Comparison of ENCODE assay signal across 16 cellular contexts in the genomic region with DNA sequence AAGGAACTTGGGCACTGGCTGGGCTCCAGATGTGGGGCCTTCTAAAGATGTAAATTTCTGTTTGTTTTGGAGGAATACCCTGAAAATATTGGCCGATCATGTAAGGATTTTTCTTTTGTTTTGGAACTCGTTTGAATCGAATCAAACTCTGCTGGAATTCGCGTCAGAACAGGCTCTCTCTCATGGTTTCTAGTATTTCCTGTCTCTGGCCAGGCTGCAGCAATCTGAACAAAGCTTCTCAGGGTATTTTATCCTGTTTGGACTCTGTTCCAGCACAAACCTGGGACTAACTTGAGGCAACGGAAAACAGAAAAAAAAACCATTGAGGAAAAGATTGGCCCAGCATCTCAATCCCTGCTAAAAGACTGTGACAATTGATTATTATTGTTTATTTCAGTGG.
DNase-seq lines count a peak whose midpoint lies in the region; ATAC-seq, FAIRE-seq and TF ChIP-seq lines count a peak whose summit lies in the region.
"Had no signal": no experiment of that assay in that cellular context is flagged by ENCODE, and none has a peak within 500 bp of the region (broad histone marks: within the 10 kb centered on the region; RNA-seq: fewer than 3 reads in every experiment).

No MANE protein-coding gene starts in this region.

- H3K27me3 ChIP-seq in ascending aorta (no peaks in the 10 kb centered on the region), endothelial cell of umbilical vein (ENCODE audit: control insufficient read depth in 2 of 2, insufficient read depth in 2 of 2, low read length in 2 of 2) (peaks cover 5% of the 10 kb centered on the region in 2 experiments), spleen (replicated peaks in 1 of 7) (no peaks in the 10 kb centered on the region), tibial artery (no peaks in the 10 kb centered on the region)
- H3K27me3 ChIP-seq: vagina had no signal

- H2AFZ ChIP-seq in endothelial cell of umbilical vein (ENCODE audit: low read depth, low read length): peak overlapping the region; percentile 74

- no peaks in the 10 kb centered on the region for H3K79me2 ChIP-seq in endothelial cell of umbilical vein (ENCODE audit: control insufficient read depth, insufficient read depth, low read length)

- TF ChIP-seq POLR2A in endothelial cell of umbilical vein (IDR thresholded peaks at IDR 0.05; ENCODE audit: low read depth, low read length) (no peak), spleen (IDR thresholded peaks at IDR 0.05) (no peak)

- H3K9me1 ChIP-seq in endothelial cell of umbilical vein (replicated peaks; ENCODE audit: control insufficient read depth, extremely low read depth, insufficient read depth, low read length): no peaks in the 10 kb centered on the region

- H3K27ac ChIP-seq in ascending aorta: peak overlapping the region in 1 of 2 donors; percentile 70
- H3K27ac ChIP-seq in endothelial cell of umbilical vein (ENCODE audit: insufficient read depth, low read depth, low read length): no peak overlapping the region
- peak overlapping the region in 6 of 8 donors; percentile 45 to 78 (median 60) for H3K27ac ChIP-seq in spleen
- H3K27ac ChIP-seq in tibial artery: peak overlapping the region in 1 of 2 donors; percentile 30
- H3K27ac ChIP-seq: C4-2B, psoas muscle, vagina had no signal

- WGBS in spleen, 5 donors: 47 to 71% (median 47%) methylated on average over 6 of the region's 6 CpGs

- CTCF ChIA-PET in endothelial cell of umbilical vein (lab: Charles Lee): interaction anchor here (1.6 kb wide), 1 partner anchor 340 kb away, joined by 8 read pairs; no protein-coding TSS in a partner anchor

- H3K9ac ChIP-seq in endothelial cell of umbilical vein (replicated peaks; ENCODE audit: extremely low read depth, insufficient read depth, low read length): no peak overlapping the region

- no peak for ATAC-seq in GM18511 (IDR thresholded peaks at IDR 0.05; ENCODE audit: unreplicated experiment)
- ATAC-seq: activated T-cell treated with anti-CD3 and anti-CD28 coated beads, Interleukin-2, amount 50 U/mL, for 4 hours; psoas muscle had no signal

- TF ChIP-seq CTCF in ascending aorta (IDR thresholded peaks at IDR 0.05): no peak
- no peak for TF ChIP-seq CTCF in endothelial cell of umbilical vein (IDR thresholded peaks at IDR 0.05; ENCODE audit: extremely low read depth in 1 of 2, insufficient read depth in 1 of 2, low read depth in 1 of 2, low read length in 2 of 2)
- TF ChIP-seq CTCF in spleen (IDR thresholded peaks at IDR 0.05 in 8 of 11, conservative IDR thresholded peaks at IDR 0.05 in 3 of 11): no peak
- TF ChIP-seq CTCF in tibial artery (IDR thresholded peaks at IDR 0.05): no peak

- intact Hi-C loops in ascending aorta (cut with DNase I) (no loop called here), endothelial cell of umbilical vein (cut with micrococcal nuclease) (no loop called here), spleen (cut with DNase I; ENCODE audit: low total_unique reads) (no loop called here), tibial artery (cut with DNase I; ENCODE audit: low total_unique reads) (no loop called here)

- dilution Hi-C loops in endothelial cell of umbilical vein (cut with MboI; ENCODE audit: extremely low pct_ligation_motif_present, low sequenced_read_pairs): no loop called here

- FAIRE-seq in endothelial cell of umbilical vein (lab: Jason Lieb, UNC): peak; percentile 69
- FAIRE-seq: colon had no signal

- no peaks in the 10 kb centered on the region for H3K36me3 ChIP-seq in ascending aorta
- no peaks in the 10 kb centered on the region for H3K36me3 ChIP-seq in endothelial cell of umbilical vein (ENCODE audit: control insufficient read depth in 2 of 2, extremely low read depth in 1 of 2, insufficient read depth in 2 of 2, low read length in 2 of 2)
- no peaks in the 10 kb centered on the region for H3K36me3 ChIP-seq in spleen
- no peaks in the 10 kb centered on the region for H3K36me3 ChIP-seq in tibial artery
- H3K36me3 ChIP-seq: vagina had no signal

- H3K9me3 ChIP-seq in ascending aorta (no peaks in the 10 kb centered on the region), endothelial cell of umbilical vein (replicated peaks; ENCODE audit: control insufficient read depth, insufficient read depth, low read length) (no peaks in the 10 kb centered on the region), spleen (no peaks in the 10 kb centered on the region), tibial artery (no peaks in the 10 kb centered on the region)
- H3K9me3 ChIP-seq: psoas muscle, vagina had no signal

- H4K20me1 ChIP-seq in endothelial cell of umbilical vein (replicated peaks; ENCODE audit: control insufficient read depth, extremely low read depth, insufficient read depth, low read length): no peaks in the 10 kb centered on the region

- H3K4me1 ChIP-seq in ascending aorta (peaks cover 0 to 7% of the 10 kb centered on the region in 2 donors), endothelial cell of umbilical vein (ENCODE audit: control insufficient read depth, extremely low read depth, insufficient read depth, low read length) (peaks cover 6% of the 10 kb centered on the region), spleen (peaks cover 0 to 16% (median 5%) of the 10 kb centered on the region in 6 donors), tibial artery (peaks cover 0 to 9% (median 4%) of the 10 kb centered on the region in 4 donors)
- H3K4me1 ChIP-seq: vagina had no signal

- DNase-seq in ascending aorta (ENCODE audit: low spot score in 2 of 2) (no peak), endothelial cell of umbilical vein (ENCODE audit: low read depth, low spot score) (peak; percentile 79), lung microvascular endothelial cell (ENCODE audit: low read depth in 2 of 2) (peak; percentile 55 to 65), spleen (no peak), middle frontal gyrus (ENCODE audit: extremely low spot score, low spot score) (no peak), tibial artery (no peak)
- DNase-seq: activated naive CD8-positive, alpha-beta T cell treated with anti-CD3 and anti-CD28 coated beads for 36 hours; activated T-cell treated with anti-CD3 and anti-CD28 coated beads, Interleukin-2, amount 50 U/mL, for 4 hours; MM.1S; NCI-H2029; NCI-H526 treated with DMSO at 0.1 percent for 48 hours; psoas muscle had no signal

- BruUV-seq in endothelial cell of umbilical vein (replicated peaks; lab: Mats Ljungman, UMichigan): no TSS peak

- POLR2A ChIA-PET in endothelial cell of umbilical vein (lab: Charles Lee): no interaction called here

- peak overlapping the region; percentile 67 for H3K4me2 ChIP-seq in endothelial cell of umbilical vein (ENCODE audit: insufficient read depth, low read length)

- H3K4me3 ChIP-seq in ascending aorta (peak overlapping the region; percentile 12 to 32), endothelial cell of umbilical vein (replicated peaks in 1 of 3; ENCODE audit: insufficient read depth in 1 of 3, low read depth in 1 of 3, low read length in 3 of 3) (peak overlapping the region in 2 of 3 experiments; percentile 10 to 11), spleen (no peak overlapping the region), tibial artery (peak overlapping the region in 1 of 2 donors; percentile 19)
- H3K4me3 ChIP-seq: psoas muscle, vagina had no signal

TF ChIP-seq in endothelial cell of umbilical vein, 7 proteins besides CTCF, POLR2A, EP300 and RAD21:
- TF ChIP-seq, protein P1, sequence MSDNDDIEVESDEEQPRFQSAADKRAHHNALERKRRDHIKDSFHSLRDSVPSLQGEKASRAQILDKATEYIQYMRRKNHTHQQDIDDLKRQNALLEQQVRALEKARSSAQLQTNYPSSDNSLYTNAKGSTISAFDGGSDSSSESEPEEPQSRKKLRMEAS (IDR thresholded peaks at IDR 0.05; ENCODE audit: insufficient read depth, insufficient read length): no peak
- no peak for TF ChIP-seq GATA2 (IDR thresholded peaks at IDR 0.05; ENCODE audit: insufficient read depth, insufficient read length, low read depth, low read length)

Comparison
In these comparisons a context has a peak if more than half of its experiments do, and no peak if none do; other contexts are left out.
1. DNase-seq: peak in endothelial cell of umbilical vein (single experiment) and lung microvascular endothelial cell (2 of 2); none in ascending aorta (0 of 2), spleen (single experiment), middle frontal gyrus (single experiment) and tibial artery (0 of 2).
2. H3K4me3 ChIP-seq: peak in ascending aorta (2 of 2) and endothelial cell of umbilical vein (2 of 3); none in spleen (0 of 8).